In genomic region chr10:24925799-24926198, GRCh38 we compare ENCODE assay signal across 27 cellular contexts.
"Had no signal": no experiment of that assay in that cellular context is flagged by ENCODE, and none has a peak within 500 bp of the region (broad histone marks: within the 10 kb centered on the region; RNA-seq: fewer than 3 reads in every experiment).

No MANE protein-coding gene starts in this region.

- H3K4me1 ChIP-seq: psoas muscle, testis, upper lobe of right lung had no signal

- ATAC-seq: left colon; left lung; lower lobe of right lung; naive thymus-derived CD8-positive, alpha-beta T cell; right lobe of liver; stimulated activated memory B cell treated with anti-CD40 and anti-IgM and Interleukin-4, amounts not matched to agents 10 μg/mL and 1 μg/mL and 100 μg/mL, for 72 hours; stimulated activated naive CD8-positive, alpha-beta T cell treated with anti-CD3 and anti-CD28 coated beads, Interleukin-15, amount 100 ng/mL, for 72 hours; upper lobe of right lung had no signal

- H3K27ac Mint-ChIP-seq: nephron; stimulated activated memory B cell treated with anti-CD40 and anti-IgM and Interleukin-4, amounts not matched to agents 10 μg/mL and 1 μg/mL and 100 μg/mL, for 72 hours; stimulated activated naive CD8-positive, alpha-beta T cell treated with anti-CD3 and anti-CD28 coated beads, Interleukin-15, amount 100 ng/mL, for 72 hours had no signal

- H3K27ac ChIP-seq: left lung, lower lobe of right lung, neutrophil, parathyroid adenoma, psoas muscle, right atrium auricular region, right lobe of liver, testis, thyroid gland, upper lobe of right lung had no signal

- H3K4me3 Mint-ChIP-seq: immature natural killer cell; naive thymus-derived CD8-positive, alpha-beta T cell; nephron; neural crest cell; stimulated activated memory B cell treated with anti-CD40 and anti-IgM and Interleukin-4, amounts not matched to agents 10 μg/mL and 1 μg/mL and 100 μg/mL, for 72 hours; stimulated activated naive CD8-positive, alpha-beta T cell treated with anti-CD3 and anti-CD28 coated beads, Interleukin-15, amount 100 ng/mL, for 72 hours had no signal

- H3K4me2 ChIP-seq: smooth muscle cell had no signal

- H3K9me3 ChIP-seq: left lung, lower lobe of right lung, neutrophil, right atrium auricular region, right lobe of liver, testis, thyroid gland, upper lobe of right lung had no signal

- DNase-seq: immature natural killer cell; kidney; left colon; left lung; lower lobe of right lung; mammary epithelial cell; naive thymus-derived CD8-positive, alpha-beta T cell; occipital lobe; right lobe of liver; stimulated activated CD4-positive, alpha-beta T cell treated with anti-CD3 and anti-CD28 coated beads, Interleukin-1b, Interleukin-23, amount 100 ng/mL, for 48 hours; stimulated activated CD4-positive, alpha-beta T cell treated with anti-CD3 and anti-CD28 coated beads, Interleukin-2, amount 100 ng/mL, for 48 hours; stimulated activated CD4-positive, alpha-beta T cell treated with anti-CD3 and anti-CD28 coated beads, Interleukin-4, amount 100 ng/mL, for 4 hours; stimulated activated CD8-positive, alpha-beta memory T cell treated with anti-CD3 and anti-CD28 coated beads, Interleukin-4, amount 100 ng/mL, for 48 hours; stimulated activated naive CD4-positive, alpha-beta T cell treated with Interleukin-2 at 50 U/mL for 16 hours; stimulated activated naive CD8-positive, alpha-beta T cell treated with anti-CD3 and anti-CD28 coated beads, Interleukin-15, amount 100 ng/mL, for 72 hours; testis; thyroid gland; trophoblast cell; upper lobe of right lung had no signal

- H3K36me3 ChIP-seq: left lung, lower lobe of right lung, neutrophil, right atrium auricular region, right lobe of liver, thyroid gland, upper lobe of right lung had no signal

- H3K4me3 ChIP-seq: left lung, lower lobe of right lung, psoas muscle, right atrium auricular region, right lobe of liver, smooth muscle cell, testis, thyroid gland, upper lobe of right lung had no signal

- H3K9ac ChIP-seq: parathyroid adenoma had no signal

- H3K79me2 ChIP-seq: parathyroid adenoma had no signal

- H2AFZ ChIP-seq: parathyroid adenoma had no signal

- H3K27me3 ChIP-seq: left lung, neutrophil, right atrium auricular region, right lobe of liver, testis, thyroid gland, upper lobe of right lung had no signal

- H3K27me3 Mint-ChIP-seq: naive thymus-derived CD8-positive, alpha-beta T cell; stimulated activated memory B cell treated with anti-CD40 and anti-IgM and Interleukin-4, amounts not matched to agents 10 μg/mL and 1 μg/mL and 100 μg/mL, for 72 hours; stimulated activated naive CD8-positive, alpha-beta T cell treated with anti-CD3 and anti-CD28 coated beads, Interleukin-15, amount 100 ng/mL, for 72 hours had no signal
